Comparison of ENCODE assay signal across 1 cellular context in the genomic region with DNA sequence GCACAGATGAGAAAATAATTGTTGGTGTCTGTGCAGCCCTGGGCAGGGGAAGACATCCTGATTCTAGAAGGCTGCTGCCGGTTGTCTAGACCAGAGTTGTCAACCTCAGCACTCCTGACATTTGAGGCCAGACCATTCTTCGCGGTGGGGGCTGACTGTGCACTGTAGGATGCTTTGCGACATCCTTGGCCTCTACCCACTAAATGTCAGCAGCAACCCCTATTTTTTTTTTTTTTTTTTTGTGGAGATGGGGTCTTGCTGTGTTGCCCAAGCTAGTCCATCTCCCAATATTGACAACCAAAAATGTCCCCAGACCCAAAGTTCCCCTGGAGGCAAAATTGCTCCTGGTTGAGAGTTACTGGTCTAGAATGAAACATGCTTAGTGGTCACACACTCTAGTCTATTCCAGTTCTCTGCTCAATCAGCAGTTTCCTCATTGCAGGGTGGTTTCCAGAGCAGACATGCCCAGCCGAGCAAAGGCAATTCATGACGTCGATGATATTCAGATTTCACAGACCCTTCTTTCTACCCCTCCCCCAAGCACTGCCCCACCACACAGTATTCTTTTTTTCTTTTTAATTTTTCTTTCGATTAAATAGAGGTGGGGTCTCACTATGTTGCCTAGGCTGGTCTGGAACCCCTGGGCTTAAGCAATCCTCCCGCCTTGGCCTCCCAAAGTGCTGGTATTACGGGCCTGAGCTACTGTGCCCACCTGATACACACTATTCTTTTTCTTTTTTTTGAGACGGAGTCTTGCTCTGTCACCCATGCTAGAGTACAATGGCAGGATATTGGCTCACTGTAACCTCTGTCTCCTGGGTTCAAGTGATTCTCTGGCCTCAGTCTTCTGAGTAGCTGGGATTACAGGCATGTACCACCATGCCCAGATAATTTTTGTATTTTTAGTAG.
A peak's percentile ranks its signal among the peaks of the same experiment; 100 is the strongest.
TF ChIP-seq lines count a peak whose summit lies in the region.

No MANE protein-coding gene starts in this region.

TF ChIP-seq in HepG2, 621 proteins besides CTCF, POLR2A, EP300 and RAD21:
- TF ChIP-seq MAFF (IDR thresholded peaks at IDR 0.05; ENCODE audit: low read depth, low read length) (peak; percentile 65), ZBTB21 (CRISPR knock-in tag; IDR thresholded peaks at IDR 0.05) (no peak), ZNF614 (CRISPR knock-in tag; IDR thresholded peaks at IDR 0.05; ENCODE audit: borderline replicate concordance) (no peak), CREB1 (IDR thresholded peaks at IDR 0.05) (0 out of 2 replicates have a peak, but pooled peaks have one; percentile 4), CREB1 (CRISPR knock-in tag; IDR thresholded peaks at IDR 0.05) (no peak), ATF7 (IDR thresholded peaks at IDR 0.05) (0 out of 2 replicates have a peak, but pooled peaks have one; percentile 41), ATF7 (CRISPR knock-in tag; IDR thresholded peaks at IDR 0.05) (no peak), MAFK (conservative IDR thresholded peaks at IDR 0.05 in 1 of 2, IDR thresholded peaks at IDR 0.05 in 1 of 2; ENCODE audit: low read length in 2 of 2) (peak; percentile 69 to 80)
